In genomic region chr12:48104531-48104930, GRCh38 we compare ENCODE assay signal across 1 cellular context.
TF ChIP-seq lines count a peak whose summit lies in the region.

No MANE protein-coding gene starts in this region.

TF ChIP-seq in IMR-90, 13 proteins besides CTCF, POLR2A, EP300 and RAD21:
- no peak for TF ChIP-seq CHD1 (IDR thresholded peaks at IDR 0.05; ENCODE audit: low read depth, low read length)
- TF ChIP-seq MXI1 (IDR thresholded peaks at IDR 0.05; ENCODE audit: borderline replicate concordance, low read depth, low read length): no peak
- TF ChIP-seq RFX5 (IDR thresholded peaks at IDR 0.05; ENCODE audit: low read depth, low read length): no peak
- TF ChIP-seq BHLHE40 (IDR thresholded peaks at IDR 0.05; ENCODE audit: low read depth, low read length): no peak
- TF ChIP-seq MAZ (IDR thresholded peaks at IDR 0.05; ENCODE audit: borderline replicate concordance, low read depth, low read length): no peak
- TF ChIP-seq NFE2L2 (IDR thresholded peaks at IDR 0.05; ENCODE audit: low read depth, low read length): no peak
- TF ChIP-seq SMC3 (IDR thresholded peaks at IDR 0.05; ENCODE audit: low read depth, low read length): no peak
- TF ChIP-seq MAFK (IDR thresholded peaks at IDR 0.05; ENCODE audit: low read depth, low read length): no peak
- no peak for TF ChIP-seq FOS (IDR thresholded peaks at IDR 0.05; ENCODE audit: low read depth, low read length)
- TF ChIP-seq RCOR1 (IDR thresholded peaks at IDR 0.05; ENCODE audit: insufficient replicate concordance, low read length): no peak
- TF ChIP-seq CEBPB (IDR thresholded peaks at IDR 0.05; ENCODE audit: low read depth, low read length): no peak
- no peak for TF ChIP-seq USF2 (IDR thresholded peaks at IDR 0.05; ENCODE audit: low read depth, low read length)
- no peak for TF ChIP-seq ELK1 (IDR thresholded peaks at IDR 0.05; ENCODE audit: borderline replicate concordance, low read depth, low read length)
